ENCODE assay signal across 1 cellular context in genomic region chr1:125080077-125080476, GRCh38.
TF ChIP-seq lines count a peak whose summit lies in the region.

No MANE protein-coding gene starts in this region.

TF ChIP-seq in liver, 16 proteins besides CTCF, POLR2A, EP300 and RAD21 (continued from another document):
- TF ChIP-seq EGR1 (IDR thresholded peaks at IDR 0.05; ENCODE audit: low read depth in 2 of 2) = no peak
- no peak for TF ChIP-seq SP1 (IDR thresholded peaks at IDR 0.05)
- no peak for TF ChIP-seq HNF4A (conservative IDR thresholded peaks at IDR 0.05)
- no peak for TF ChIP-seq YY1 (IDR thresholded peaks at IDR 0.05)
- TF ChIP-seq RXRA (IDR thresholded peaks at IDR 0.05) = no peak
